7 cellular contexts compared by ENCODE assay signal in genomic region chrX:2384486-2384885, GRCh38.
"Had no signal": no experiment of that assay in that cellular context is flagged by ENCODE, and none has a peak within 500 bp of the region (broad histone marks: within the 10 kb centered on the region; RNA-seq: fewer than 3 reads in every experiment).

No MANE protein-coding gene starts in this region.

- H3K27ac ChIP-seq: GM23248 had no signal

- H3K36me3 ChIP-seq: HAP-1 had no signal

- H3K9me3 ChIP-seq: HAP-1 had no signal

- FAIRE-seq: HTR-8/SVneo, K562 had no signal

- H3K4me1 ChIP-seq: HAP-1 had no signal

- DNase-seq: GOT3, H7, KG1 had no signal

- H3K4me3 ChIP-seq: GM23248, HAP-1, K562 had no signal

- ATAC-seq: K562 had no signal
